In genomic region chr3:64163019-64163754, GRCh38 we compare ENCODE assay signal across 11 cellular contexts.
DNase-seq lines count a peak whose midpoint lies in the region; ATAC-seq and TF ChIP-seq lines count a peak whose summit lies in the region.
"Had no signal": no experiment of that assay in that cellular context is flagged by ENCODE, and none has a peak within 500 bp of the region (broad histone marks: within the 10 kb centered on the region; RNA-seq: fewer than 3 reads in every experiment).

No MANE protein-coding gene starts in this region.

- H3K27ac Mint-ChIP-seq in activated T-helper 1 cell treated with anti-CD3 and anti-CD28 coated beads, Interleukin-12 subunit alpha, Interleukin-12 subunit beta, Interleukin-2, Interleukin-4 antibody, amounts not matched to agents 30 ng/mL and 10 ng/mL and 1 ng/mL, durations not matched to agents 14 hours and 24 hours and 36 hours, result no peak overlapping the region

- no peak overlapping the region for H3K4me3 Mint-ChIP-seq in activated T-helper 1 cell treated with anti-CD3 and anti-CD28 coated beads, Interleukin-12 subunit alpha, Interleukin-12 subunit beta, Interleukin-2, Interleukin-4 antibody, amounts not matched to agents 30 ng/mL and 10 ng/mL and 1 ng/mL, durations not matched to agents 14 hours and 24 hours and 36 hours

- ATAC-seq in GM18873 (IDR thresholded peaks at IDR 0.05; ENCODE audit: low FRiP score, unreplicated experiment) (peak; percentile 20), HG02852 (IDR thresholded peaks at IDR 0.05; ENCODE audit: unreplicated experiment) (peak; percentile 38)

- H3K9ac ChIP-seq in skeletal muscle satellite cell (ENCODE audit: low read depth, low read length), result peak overlapping the region; percentile 43
- no peak overlapping the region for H3K9ac ChIP-seq in colonic mucosa (ENCODE audit: low read depth in 2 of 2, low read length in 2 of 2)

- no peak for TF ChIP-seq CTCF in coronary artery (IDR thresholded peaks at IDR 0.05)
- TF ChIP-seq CTCF in colonic mucosa (IDR thresholded peaks at IDR 0.05), result no peak
- TF ChIP-seq CTCF in ovary (IDR thresholded peaks at IDR 0.05), result no peak

- WGBS in ovary, 3 donors, result 79 to 91% (median 81%) methylated on average over 8 of the region's 8 CpGs

- peaks cover 12% of the 10 kb centered on the region for H3K27me3 Mint-ChIP-seq in activated T-helper 1 cell treated with anti-CD3 and anti-CD28 coated beads, Interleukin-12 subunit alpha, Interleukin-12 subunit beta, Interleukin-2, Interleukin-4 antibody, amounts not matched to agents 30 ng/mL and 10 ng/mL and 1 ng/mL, durations not matched to agents 14 hours and 24 hours and 36 hours (ENCODE audit: insufficient read depth)

- no peaks in the 10 kb centered on the region for H3K4me1 Mint-ChIP-seq in activated T-helper 1 cell treated with anti-CD3 and anti-CD28 coated beads, Interleukin-12 subunit alpha, Interleukin-12 subunit beta, Interleukin-2, Interleukin-4 antibody, amounts not matched to agents 30 ng/mL and 10 ng/mL and 1 ng/mL, durations not matched to agents 14 hours and 24 hours and 36 hours (ENCODE audit: low read depth)

- no peaks in the 10 kb centered on the region for H3K27me3 ChIP-seq in skeletal muscle satellite cell (ENCODE audit: control insufficient read depth, insufficient read depth, low read length)
- H3K27me3 ChIP-seq in colonic mucosa, result no peaks in the 10 kb centered on the region
- H3K27me3 ChIP-seq in ovary, result no peaks in the 10 kb centered on the region

- DNase-seq in coronary artery (ENCODE audit: low spot score) (no peak), colonic mucosa (no peak), ovary (no peak), NCI-H82 (lab: John Stamatoyannopoulos, UW) (no peak)
- DNase-seq in activated T-helper 1 cell treated with anti-CD3 and anti-CD28 coated beads, Interleukin-12 subunit alpha, Interleukin-12 subunit beta, Interleukin-2, Interleukin-4 antibody, amounts not matched to agents 30 ng/mL and 10 ng/mL and 1 ng/mL, durations not matched to agents 14 hours and 24 hours and 36 hours (ENCODE audit: low spot score), result no peak
- DNase-seq: activated CD8-positive, alpha-beta memory T cell treated with anti-CD3 and anti-CD28 coated beads, Interleukin-2, amount 50 U/mL, for 4 hours; KG1; T-helper 9 cell had no signal

- H3K36me3 ChIP-seq in skeletal muscle satellite cell (ENCODE audit: insufficient read depth, low read length) (peaks cover 28% of the 10 kb centered on the region), colonic mucosa (no peaks in the 10 kb centered on the region), ovary (no peaks in the 10 kb centered on the region)

- intact Hi-C loops in colonic mucosa (cut with DNase I) (no loop called here), ovary (cut with DNase I) (no loop called here)
- intact Hi-C loops in activated T-helper 1 cell treated with anti-CD3 and anti-CD28 coated beads, Interleukin-12 subunit alpha, Interleukin-12 subunit beta, Interleukin-2, Interleukin-4 antibody, amounts not matched to agents 30 ng/mL and 10 ng/mL and 1 ng/mL, durations not matched to agents 14 hours and 24 hours and 36 hours (cut with micrococcal nuclease), result no loop called here

- no peaks in the 10 kb centered on the region for H3K36me3 Mint-ChIP-seq in activated T-helper 1 cell treated with anti-CD3 and anti-CD28 coated beads, Interleukin-12 subunit alpha, Interleukin-12 subunit beta, Interleukin-2, Interleukin-4 antibody, amounts not matched to agents 30 ng/mL and 10 ng/mL and 1 ng/mL, durations not matched to agents 14 hours and 24 hours and 36 hours (ENCODE audit: low read depth)

- peak overlapping the region; percentile 49 for H3K4me2 ChIP-seq in skeletal muscle satellite cell (ENCODE audit: low read length)

- TF ChIP-seq POLR2A in ovary (IDR thresholded peaks at IDR 0.05), result no peak

- no peaks in the 10 kb centered on the region for H3K9me3 ChIP-seq in skeletal muscle satellite cell (replicated peaks; ENCODE audit: low read length)
- no peaks in the 10 kb centered on the region for H3K9me3 ChIP-seq in colonic mucosa
- no peaks in the 10 kb centered on the region for H3K9me3 ChIP-seq in ovary

- peaks cover 37% of the 10 kb centered on the region for H3K4me1 ChIP-seq in skeletal muscle satellite cell (ENCODE audit: control insufficient read depth, insufficient read depth, low read length)
- peaks cover 8% of the 10 kb centered on the region for H3K4me1 ChIP-seq in colonic mucosa
- H3K4me1 ChIP-seq in ovary (ENCODE audit: insufficient read depth), result peaks cover 3% of the 10 kb centered on the region

- H3K9me3 Mint-ChIP-seq in activated T-helper 1 cell treated with anti-CD3 and anti-CD28 coated beads, Interleukin-12 subunit alpha, Interleukin-12 subunit beta, Interleukin-2, Interleukin-4 antibody, amounts not matched to agents 30 ng/mL and 10 ng/mL and 1 ng/mL, durations not matched to agents 14 hours and 24 hours and 36 hours, result no peaks in the 10 kb centered on the region

- H3K4me3 ChIP-seq in coronary artery (no peak overlapping the region), skeletal muscle satellite cell (ENCODE audit: low read length) (peak overlapping the region; percentile 10), colonic mucosa (no peak overlapping the region), ovary (no peak overlapping the region)

- peak overlapping the region; percentile 18 to 54 for H3K27ac ChIP-seq in coronary artery
- no peak overlapping the region for H3K27ac ChIP-seq in colonic mucosa
- H3K27ac ChIP-seq in ovary, result no peak overlapping the region

- TF ChIP-seq EP300 in ovary (IDR thresholded peaks at IDR 0.05), result no peak

Comparison
In these comparisons a context has a peak if more than half of its experiments do, and no peak if none do; other contexts are left out.
1. H3K27ac ChIP-seq: peak in coronary artery (2 of 2); none in colonic mucosa (single experiment) and ovary (0 of 2).